In the genomic region with DNA sequence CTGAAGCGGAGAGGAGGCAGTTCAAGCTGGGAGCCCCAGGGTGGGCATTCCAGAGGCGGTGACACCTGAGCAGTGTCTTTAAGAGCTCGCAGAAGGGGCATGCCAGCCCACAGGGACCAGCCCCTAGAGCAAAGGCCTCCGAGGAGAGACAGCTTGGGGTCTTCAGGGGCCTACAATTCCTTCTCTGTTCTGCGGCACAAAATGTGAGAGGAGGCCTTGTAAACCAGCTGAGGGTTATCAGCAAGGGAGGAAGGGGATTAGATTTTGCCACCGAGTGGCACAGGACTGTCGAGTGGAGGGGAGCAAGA, we compare ENCODE assay signal across 7 cellular contexts. TPM values are rescaled to one million over a fixed set of nuclear protein-coding genes. Genes with fewer than 3 reads are reported as not detected.
DNase-seq lines count a peak whose midpoint lies in the region; ATAC-seq and TF ChIP-seq lines count a peak whose summit lies in the region.

No MANE protein-coding gene starts in this region.

- no peaks in the 10 kb centered on the region for H3K9me3 ChIP-seq in iPS-18c (ENCODE audit: control insufficient read depth, insufficient read depth, low read length)
- no peaks in the 10 kb centered on the region for H3K9me3 ChIP-seq in stomach

- peak overlapping the region; percentile 83 to 91 (median 86) for H3K27ac ChIP-seq in stomach

- peak overlapping the region; percentile 94 for H3K4me3 ChIP-seq in iPS-18c (ENCODE audit: insufficient read depth, low read depth, low read length)
- peak overlapping the region; percentile 60 to 90 (median 69) for H3K4me3 ChIP-seq in stomach

- no peak for TF ChIP-seq POLR2A in stomach (IDR thresholded peaks at IDR 0.05)

- intact Hi-C loops in stomach (cut with DNase I; ENCODE audit: low total_unique reads) = no loop called here

- ATAC-seq in HG03280 (IDR thresholded peaks at IDR 0.05; ENCODE audit: unreplicated experiment) = peak; percentile 2
- ATAC-seq in activated naive CD4-positive, alpha-beta T cell treated with anti-CD3 and anti-CD28 coated beads, Interleukin-2, amount 50 U/mL, for 72 hours = peak in 1 of 2 donors; percentile 8

- no peak for DNase-seq in activated naive CD4-positive, alpha-beta T cell treated with anti-CD3 and anti-CD28 coated beads, Interleukin-2, amount 50 U/mL, for 72 hours (ENCODE audit: low spot score in 2 of 2)
- DNase-seq in stomach (no peak), RKO (ENCODE audit: low spot score) (no peak)
- no peak for DNase-seq in activated CD4-positive, CD25-positive, alpha-beta regulatory T cell (lab: John Stamatoyannopoulos, UW)
- no peak for DNase-seq in activated CD8-positive, alpha-beta memory T cell treated with anti-CD3 and anti-CD28 coated beads for 24 hours

- no peaks in the 10 kb centered on the region for H3K27me3 ChIP-seq in stomach

- H3K4me1 ChIP-seq in stomach = peaks cover 22 to 40% (median 34%) of the 10 kb centered on the region in 4 donors

- H3K27ac Mint-ChIP-seq in activated naive CD4-positive, alpha-beta T cell treated with anti-CD3 and anti-CD28 coated beads, Interleukin-2, amount 50 U/mL, for 72 hours = peak overlapping the region; percentile 91 to 98

- TF ChIP-seq EP300 in stomach (IDR thresholded peaks at IDR 0.05) = no peak

- peaks cover 16 to 17% of the 10 kb centered on the region in 2 donors for H3K36me3 Mint-ChIP-seq in activated naive CD4-positive, alpha-beta T cell treated with anti-CD3 and anti-CD28 coated beads, Interleukin-2, amount 50 U/mL, for 72 hours

- no peaks in the 10 kb centered on the region for H3K9me3 Mint-ChIP-seq in activated naive CD4-positive, alpha-beta T cell treated with anti-CD3 and anti-CD28 coated beads, Interleukin-2, amount 50 U/mL, for 72 hours

- H3K36me3 ChIP-seq in stomach = peaks cover 0 to 17% (median 9%) of the 10 kb centered on the region in 4 donors

- TF ChIP-seq CTCF in stomach (IDR thresholded peaks at IDR 0.05) = no peak

- 8 to 27% (median 12%) methylated on average over 7 of the region's 7 CpGs for WGBS in stomach, 5 donors

RNA-seq across cellular contexts. Expression of a gene that starts 0.5 kb away (rescaled TPM):
- total RNA-seq in activated naive CD4-positive, alpha-beta T cell treated with anti-CD3 and anti-CD28 coated beads, Interleukin-2, amount 50 U/mL, for 72 hours = 10 to 100 TPM; 41.9 to 63.6 TPM
- 100 to 1,000 TPM in 1 of 5 donors, 10 to 100 TPM in 4; 20.0 to 124 (median 64.3) TPM for total RNA-seq in stomach
- 10 to 100 TPM; 19.9 to 46.8 (median 25.5) TPM for polyA plus RNA-seq in stomach

RNA-seq across cellular contexts. Expression of a gene that starts 8.4 kb away (rescaled TPM):
- total RNA-seq in activated naive CD4-positive, alpha-beta T cell treated with anti-CD3 and anti-CD28 coated beads, Interleukin-2, amount 50 U/mL, for 72 hours = 100 to 1,000 TPM in 1 of 2 donors, 10 to 100 TPM in 1; 63.5 to 104 TPM
- 100 to 1,000 TPM in 2 of 5 donors, 10 to 100 TPM in 3; 28.8 to 148 (median 87.8) TPM for total RNA-seq in stomach
- polyA plus RNA-seq in stomach = 10 to 100 TPM; 17.4 to 33.1 (median 20.5) TPM

RNA-seq across cellular contexts. Expression of a gene that starts 9.2 kb away (rescaled TPM):
- total RNA-seq in activated naive CD4-positive, alpha-beta T cell treated with anti-CD3 and anti-CD28 coated beads, Interleukin-2, amount 50 U/mL, for 72 hours = 1 to 10 TPM in 1 of 2 donors, not detected in 1; 1.6 TPM
- total RNA-seq in stomach = not detected
- not detected for polyA plus RNA-seq in stomach

RNA-seq across cellular contexts. Expression of a gene that starts 13.9 kb away (rescaled TPM):
- total RNA-seq in activated naive CD4-positive, alpha-beta T cell treated with anti-CD3 and anti-CD28 coated beads, Interleukin-2, amount 50 U/mL, for 72 hours = 10 to 100 TPM; 41.8 to 44.2 TPM
- total RNA-seq in stomach = 10 to 100 TPM; 19.3 to 57.4 (median 29.0) TPM
- polyA plus RNA-seq in stomach = 10 to 100 TPM in 1 of 3 donors, 1 to 10 TPM in 2; 4.4 to 18.8 (median 5.7) TPM

RNA-seq across cellular contexts. Expression of a gene that starts 17.8 kb away (rescaled TPM):
- total RNA-seq in activated naive CD4-positive, alpha-beta T cell treated with anti-CD3 and anti-CD28 coated beads, Interleukin-2, amount 50 U/mL, for 72 hours = 100 to 1,000 TPM in 1 of 2 donors, 10 to 100 TPM in 1; 81.0 to 123 TPM
- total RNA-seq in stomach = 10 to 100 TPM in 4 of 5 donors, 1 to 10 TPM in 1; 9.3 to 55.4 (median 23.7) TPM
- polyA plus RNA-seq in stomach = 100 to 1,000 TPM in 1 of 3 donors, 10 to 100 TPM in 2; 81.0 to 107 (median 97.5) TPM
